1 cellular context compared by ENCODE assay signal in genomic region chr14:64035143-64035542, GRCh38.
TF ChIP-seq lines count a peak whose summit lies in the region.

No MANE protein-coding gene starts in this region.

TF ChIP-seq in H1, 55 proteins besides CTCF, POLR2A, EP300 and RAD21:
- TF ChIP-seq CBX8 (IDR thresholded peaks at IDR 0.05; ENCODE audit: borderline replicate concordance, low read depth, low read length) (no peak), POU5F1 (IDR thresholded peaks at IDR 0.05; ENCODE audit: low read depth, low read length) (no peak), ASH2L (IDR thresholded peaks at IDR 0.05; ENCODE audit: low read length) (no peak), ZNF274 (IDR thresholded peaks at IDR 0.05; ENCODE audit: borderline replicate concordance, extremely low read depth, low read length) (no peak), MAFK (IDR thresholded peaks at IDR 0.05; ENCODE audit: low read depth, low read length) (no peak), KDM4A (IDR thresholded peaks at IDR 0.05; ENCODE audit: low read depth, low read length, severe bottlenecking) (no peak), POLR2AphosphoS5 (IDR thresholded peaks at IDR 0.05; ENCODE audit: low read depth, low read length) (no peak), SIRT6 (IDR thresholded peaks at IDR 0.05; ENCODE audit: low read length) (no peak), ATF2 (IDR thresholded peaks at IDR 0.05; ENCODE audit: low read length) (no peak), BACH1 (IDR thresholded peaks at IDR 0.05; ENCODE audit: low read length) (no peak), HDAC6 (IDR thresholded peaks at IDR 0.05; ENCODE audit: low read depth, low read length) (no peak), PHF8 (conservative IDR thresholded peaks at IDR 0.05; ENCODE audit: low read depth, low read length) (no peak), GTF2F1 (IDR thresholded peaks at IDR 0.05; ENCODE audit: borderline replicate concordance, low read depth, low read length) (no peak), CEBPB (IDR thresholded peaks at IDR 0.05; ENCODE audit: low read depth, low read length) (no peak), BRCA1 (IDR thresholded peaks at IDR 0.05; ENCODE audit: low read depth, low read length) (no peak), MAX (IDR thresholded peaks at IDR 0.05) (no peak), SP4 (IDR thresholded peaks at IDR 0.05; ENCODE audit: low read length) (no peak), TAF7 (optimal IDR thresholded peaks at IDR 0.05; ENCODE audit: borderline replicate concordance, low read depth, low read length) (no peak), BCL11A (IDR thresholded peaks at IDR 0.05; ENCODE audit: low read depth in 2 of 2, low read length in 2 of 2) (no peak)
